In genomic region chr11:125494987-125495725, GRCh38 we compare ENCODE assay signal across 9 cellular contexts. TPM values are rescaled to one million over a fixed set of nuclear protein-coding genes. Genes with fewer than 3 reads are reported as not detected.
DNase-seq lines count a peak whose midpoint lies in the region; ATAC-seq, FAIRE-seq and TF ChIP-seq lines count a peak whose summit lies in the region.
"Had no signal": no experiment of that assay in that cellular context is flagged by ENCODE, and none has a peak within 500 bp of the region (broad histone marks: within the 10 kb centered on the region; RNA-seq: fewer than 3 reads in every experiment).

No MANE protein-coding gene starts in this region.

- no peaks in the 10 kb centered on the region; a peak in 1 of 8 replicates for H3K36me3 ChIP-seq in H1 (ENCODE audit: control insufficient read depth in 2 of 4, insufficient read depth in 4 of 4, low read length in 3 of 4)
- H3K36me3 ChIP-seq in stomach smooth muscle (ENCODE audit: control insufficient read depth in 2 of 2, insufficient read depth in 2 of 2, low read length in 2 of 2), result no peaks in the 10 kb centered on the region

- H3K18ac ChIP-seq in H1 (ENCODE audit: extremely low read depth, low read length), result peak overlapping the region; percentile 96

- H4K5ac ChIP-seq in H1 (ENCODE audit: insufficient read length, low read depth, low read length), result peak overlapping the region; percentile 78

- peak overlapping the region; percentile 96 to 98 for H3K4me2 ChIP-seq in H1 (ENCODE audit: insufficient read depth in 1 of 2, low read depth in 2 of 2, low read length in 2 of 2)

- POLR2A ChIA-PET in H1 (lab: Charles Lee; ENCODE audit: partially characterized antibody), result interaction anchor here (1.0 to 1.5 kb wide), 4 partner anchors 10 to 130 kb away, joined by 4 to 5 read pairs (median 4); partner anchors contain the start of gene CHEK1

- no peak for TF ChIP-seq POLR2A in H1 (IDR thresholded peaks at IDR 0.05; ENCODE audit: control extremely low read depth in 1 of 2, low read depth in 2 of 2, low read length in 2 of 2)
- no peak for TF ChIP-seq POLR2A in lower leg skin (IDR thresholded peaks at IDR 0.05)

- H3K27me3 ChIP-seq in H1 (replicated peaks in 1 of 4; ENCODE audit: control insufficient read depth in 3 of 4, extremely low read depth in 1 of 4, insufficient read depth in 3 of 4, low read length in 3 of 4) (0 out of 7 replicates have a peak, but pooled peaks cover 0 to 2% (median 0%) of the 10 kb centered on the region in 4 experiments), stomach smooth muscle (ENCODE audit: control insufficient read depth in 1 of 2, insufficient read depth in 2 of 2, low read length in 2 of 2) (no peaks in the 10 kb centered on the region)

- DNase-seq in activated naive CD4-positive, alpha-beta T cell treated with Interleukin-2 at 50 U/mL for 16 hours, result peak; percentile 9
- no peak for DNase-seq in activated naive CD4-positive, alpha-beta T cell (lab: John Stamatoyannopoulos, UW)
- DNase-seq in T1000 (lab: John Stamatoyannopoulos, UW) (peak; percentile 24), H1 (ENCODE audit: low read depth in 1 of 2, low spot score in 2 of 2) (peak in 1 of 2 experiments; percentile 81), lower leg skin (ENCODE audit: low spot score in 2 of 2) (peak in 1 of 2 donors; percentile 87), NOMO-1 treated with DMSO at 0.1 percent for 48 hours (lab: John Stamatoyannopoulos, UW; ENCODE audit: unreplicated experiment) (no peak)

- no peaks in the 10 kb centered on the region for H3K9me3 ChIP-seq in H1 (ENCODE audit: insufficient read depth in 2 of 2, low read depth in 1 of 2, low read length in 1 of 2)
- no peaks in the 10 kb centered on the region for H3K9me3 ChIP-seq in stomach smooth muscle (ENCODE audit: control insufficient read depth in 2 of 2, low read length in 2 of 2)

- H2AFZ ChIP-seq in H1 (ENCODE audit: low read length), result peak overlapping the region; percentile 25

- H2BK5ac ChIP-seq in H1 (ENCODE audit: low read depth, low read length), result peak overlapping the region; percentile 40; the same call in 1 of the 2 replicates

- no peak overlapping the region for H3K27ac ChIP-seq in H1 (ENCODE audit: low read depth, low read length)
- H3K27ac ChIP-seq in stomach smooth muscle (ENCODE audit: low read length), result peak overlapping the region; percentile 80

- WGBS in H1 (ENCODE audit: extremely low coverage in 1 of 2, insufficient coverage in 1 of 2, insufficient read length in 1 of 2, insufficient replicate concordance in 2 of 2, low coverage in 1 of 2, low lambda C conversion rate in 2 of 2, missing lambda C conversion rate in 1 of 2), 2 experiments, result 2% methylated on average over 43 of the region's 55 CpGs; no CpG with 5 or more reads in 1 of the 2 experiments
- WGBS in lower leg skin, 2 donors, result 2 to 6% methylated on average over 50 to 53 of the region's 55 CpGs

- peak overlapping the region; percentile 88 for H4K91ac ChIP-seq in H1 (replicated peaks; ENCODE audit: insufficient read length, low read length)

- peaks cover 0 to 18% of the 10 kb centered on the region in 2 experiments; a peak in 3 of 4 replicates for H3K79me2 ChIP-seq in H1 (ENCODE audit: control insufficient read depth in 1 of 2, insufficient read depth in 2 of 2, low read length in 2 of 2)

- peaks cover 20% of the 10 kb centered on the region for H3K23me2 ChIP-seq in H1 (ENCODE audit: low read depth, low read length)

- H3K4me1 ChIP-seq in H1 (replicated peaks in 1 of 4; ENCODE audit: control insufficient read depth in 3 of 4, insufficient read depth in 4 of 4, low read length in 3 of 4), result peaks cover 5 to 13% (median 8%) of the 10 kb centered on the region in 4 experiments; a peak in 6 of 7 replicates
- peaks cover 14% of the 10 kb centered on the region for H3K4me1 ChIP-seq in stomach smooth muscle (ENCODE audit: control insufficient read depth, insufficient read depth, low read length)

- H3K9ac ChIP-seq in H1 (replicated peaks in 1 of 4; ENCODE audit: extremely low read depth in 1 of 4, low read depth in 3 of 4, low read length in 3 of 4), result peak overlapping the region in 3 of 4 experiments; percentile 45 to 58 (median 54); a peak in 5 of 7 replicates
- H3K9ac ChIP-seq in stomach smooth muscle (ENCODE audit: low read length in 2 of 2), result peak overlapping the region; percentile 66 to 68

- peak overlapping the region; percentile 18; the same call in 1 of the 2 replicates for H2BK12ac ChIP-seq in H1 (ENCODE audit: low read depth, low read length)

- peak overlapping the region; percentile 29 for H2BK120ac ChIP-seq in H1 (replicated peaks; ENCODE audit: low read depth, low read length)

- H3K4me3 ChIP-seq in H1 (ENCODE audit: extremely low read depth in 1 of 4, insufficient read depth in 2 of 4, low read depth in 3 of 4, low read length in 4 of 4) (peak overlapping the region; percentile 69 to 96 (median 78)), lower leg skin (ENCODE audit: low read depth, poor library complexity, severe bottlenecking) (peak overlapping the region; percentile 53), stomach smooth muscle (ENCODE audit: low read length in 2 of 2) (peak overlapping the region; percentile 83 to 84)

- H3K14ac ChIP-seq in H1 (ENCODE audit: insufficient read length), result no peak overlapping the region

- no peak overlapping the region for H3K23ac ChIP-seq in H1 (ENCODE audit: insufficient read length)

- peak overlapping the region; percentile 55; the same call in 1 of the 2 replicates for H2AK5ac ChIP-seq in H1 (ENCODE audit: low read depth, low read length)

- CTCF ChIA-PET in H1 (lab: Charles Lee; ENCODE audit: partially characterized antibody), result no interaction called here

- intact Hi-C loops in lower leg skin (cut with DNase I; ENCODE audit: low total_unique reads), result no loop called here

- no peaks in the 10 kb centered on the region; the same call in none of the 2 replicates for H3K79me1 ChIP-seq in H1 (ENCODE audit: low read depth, low read length)

- no peak for ATAC-seq in GM18861 (IDR thresholded peaks at IDR 0.05; ENCODE audit: unreplicated experiment)

- no peak for TF ChIP-seq CTCF in H1 (IDR thresholded peaks at IDR 0.05; ENCODE audit: control extremely low read depth in 1 of 3, insufficient read depth in 1 of 3, low read depth in 1 of 3, low read length in 3 of 3)
- no peak for TF ChIP-seq CTCF in lower leg skin (IDR thresholded peaks at IDR 0.05)

- peak overlapping the region; percentile 88; the same call in 1 of the 2 replicates for H4K8ac ChIP-seq in H1 (ENCODE audit: extremely low read depth, insufficient read depth, low read length)

- TF ChIP-seq RAD21 in H1 (IDR thresholded peaks at IDR 0.05 in 1 of 2, conservative IDR thresholded peaks at IDR 0.05 in 1 of 2; ENCODE audit: low read depth in 2 of 2, low read length in 2 of 2), result no peak

- peak overlapping the region; percentile 5 for H3K56ac ChIP-seq in H1 (replicated peaks; ENCODE audit: insufficient read length, low read depth, low read length)

- no peaks in the 10 kb centered on the region for H4K20me1 ChIP-seq in H1 (replicated peaks in 1 of 2; ENCODE audit: control insufficient read depth in 1 of 2, insufficient read depth in 2 of 2, low read length in 2 of 2)

- TF ChIP-seq EP300 in H1 (IDR thresholded peaks at IDR 0.05; ENCODE audit: borderline replicate concordance in 1 of 2, low read depth in 2 of 2, low read length in 2 of 2), result no peak

- FAIRE-seq in H1 (lab: Jason Lieb, UNC), result no peak
- FAIRE-seq: GM18507 had no signal

- peak overlapping the region; percentile 82 for H2BK20ac ChIP-seq in H1 (ENCODE audit: low read length)

- H3K4ac ChIP-seq in H1 (replicated peaks; ENCODE audit: insufficient read length, low read depth, low read length), result peak overlapping the region; percentile 39

- peak overlapping the region; percentile 5; the same call in 1 of the 2 replicates for H2BK15ac ChIP-seq in H1 (ENCODE audit: low read length)

TF ChIP-seq in H1, 55 proteins besides CTCF, POLR2A, EP300 and RAD21 (continues in another document):
- no peak for TF ChIP-seq MAX (IDR thresholded peaks at IDR 0.05)
- no peak for TF ChIP-seq CBX5 (IDR thresholded peaks at IDR 0.05; ENCODE audit: low read depth, low read length)
- TF ChIP-seq BACH1 (IDR thresholded peaks at IDR 0.05; ENCODE audit: low read length), result no peak
- TF ChIP-seq RFX5 (IDR thresholded peaks at IDR 0.05; ENCODE audit: borderline replicate concordance, low read depth, low read length), result no peak
- no peak for TF ChIP-seq NRF1 (IDR thresholded peaks at IDR 0.05; ENCODE audit: low read depth, low read length)
- TF ChIP-seq SIX5 (IDR thresholded peaks at IDR 0.05; ENCODE audit: low read depth, low read length), result no peak
- peak; percentile 74 for TF ChIP-seq CTBP2 (IDR thresholded peaks at IDR 0.05; ENCODE audit: borderline replicate concordance, insufficient read depth, insufficient read length, low read length)
- TF ChIP-seq TCF12 (IDR thresholded peaks at IDR 0.05; ENCODE audit: low read depth, low read length), result no peak
- TF ChIP-seq TEAD4 (IDR thresholded peaks at IDR 0.05; ENCODE audit: low read depth, low read length), result peak; percentile 70
- TF ChIP-seq TAF7 (optimal IDR thresholded peaks at IDR 0.05; ENCODE audit: borderline replicate concordance, low read depth, low read length), result no peak
- TF ChIP-seq SAP30 (IDR thresholded peaks at IDR 0.05; ENCODE audit: insufficient read depth, insufficient replicate concordance, low read length), result peak; percentile 61
- TF ChIP-seq SP2 (IDR thresholded peaks at IDR 0.05; ENCODE audit: low read length), result no peak
- TF ChIP-seq EZH2 (IDR thresholded peaks at IDR 0.05; ENCODE audit: low read depth, low read length, severe bottlenecking), result peak; percentile 36

RNA-seq across cellular contexts. Expression of gene FEZ1, which starts 0.9 kb away (rescaled TPM):
- total RNA-seq in H1 (2021; fragmentation: NEBNext Ultra II Directional; extraction: Animal tissue kit (Norgen Biotek cat#: 25700)), result 51.6 and 59.6 TPM in 2 replicates
- polyA plus RNA-seq in H1 (2011; rRNA removed), result 72.5 and 73.6 TPM in 2 replicates
- 69.3 TPM for polyA plus RNA-seq in H1 (2011; cell fraction: cytosol; rRNA removed)
- polyA plus RNA-seq in H1 (2011; cell fraction: nucleus; rRNA removed), result 53.1 TPM
- 69.0 to 94.2 TPM (median 84.4 TPM) in 4 replicates for polyA plus RNA-seq in H1 (2012, experiment 1 of 2)
- 76.4 TPM for polyA plus RNA-seq in H1 (2012, experiment 2 of 2)
- polyA plus RNA-seq in H1 (2013, experiment 1 of 2), result 27.6 TPM
- 30.0 TPM for polyA plus RNA-seq in H1 (2013, experiment 2 of 2)
- 28.2 and 34.7 TPM in 2 replicates for polyA minus RNA-seq in H1 (2011; rRNA and poly(A)+ RNA removed)
- polyA minus RNA-seq in H1 (2011; cell fraction: cytosol; rRNA and poly(A)+ RNA removed), result 28.4 TPM
- polyA minus RNA-seq in H1 (2011; cell fraction: nucleus; rRNA and poly(A)+ RNA removed), result 23.8 TPM
- total RNA-seq in lower leg skin, result 10 to 100 TPM in 1 of 4 donors, 1 to 10 TPM in 3; 3.9 to 13.3 (median 5.7) TPM

Comparison
In these comparisons a context has a peak if more than half of its experiments do, and no peak if none do; other contexts are left out.
1. DNase-seq: peak in activated naive CD4-positive, alpha-beta T cell treated with Interleukin-2 at 50 U/mL for 16 hours (single experiment) and T1000 (single experiment); none in activated naive CD4-positive, alpha-beta T cell (0 of 4) and NOMO-1 treated with DMSO at 0.1 percent for 48 hours (single experiment).
2. Peak in every context shown above with its lines, with median percentiles within 50 percentile points of each other: H3K4me3 ChIP-seq.